In genomic region chr3:74693216-74693615, GRCh38 we compare ENCODE assay signal across 23 cellular contexts.
"Had no signal": no experiment of that assay in that cellular context is flagged by ENCODE, and none has a peak within 500 bp of the region (broad histone marks: within the 10 kb centered on the region; RNA-seq: fewer than 3 reads in every experiment).

No MANE protein-coding gene starts in this region.

- DNase-seq: effector CD8-positive, alpha-beta T cell; endodermal cell; foreskin melanocyte; glutamatergic neuron; heart right ventricle; hippocampal formation; left cardiac atrium; left lung; mesenchymal stem cell; mucosa of descending colon; naive thymus-derived CD4-positive, alpha-beta T cell; spleen; stimulated activated naive B cell treated with anti-CD40 and anti-IgM and Interleukin-4, amounts not matched to agents 10 μg/mL and 1 μg/mL and 100 μg/mL, for 72 hours; transverse colon; upper lobe of right lung; uterus had no signal

- H3K9me3 ChIP-seq: heart right ventricle, left lung, mucosa of descending colon, right atrium auricular region, transverse colon, upper lobe of right lung, uterus had no signal

- H3K27ac ChIP-seq: epithelial cell of prostate, left lung, neural progenitor cell, parathyroid adenoma, skin epidermis, spleen, transverse colon, upper lobe of right lung, uterus had no signal

- ATAC-seq: esophagus mucosa; left lung; mucosa of descending colon; naive thymus-derived CD4-positive, alpha-beta T cell; sciatic nerve; stimulated activated naive B cell treated with anti-CD40 and anti-IgM and Interleukin-4, amounts not matched to agents 10 μg/mL and 1 μg/mL and 100 μg/mL, for 72 hours; upper lobe of right lung had no signal

- H3K4me3 ChIP-seq: heart right ventricle, left lung, mucosa of descending colon, neural progenitor cell, right atrium auricular region, skin epidermis, spleen, transverse colon, upper lobe of right lung, uterus had no signal

- H3K36me3 ChIP-seq: heart right ventricle, left lung, neural progenitor cell, right atrium auricular region, spleen, transverse colon, upper lobe of right lung, uterus had no signal

- H3K27me3 ChIP-seq: heart right ventricle, left lung, neural progenitor cell, right atrium auricular region, spleen, transverse colon, upper lobe of right lung, uterus had no signal

- H3K79me2 ChIP-seq: parathyroid adenoma had no signal

- H3K9ac ChIP-seq: neural progenitor cell, parathyroid adenoma had no signal

- H3K4me1 ChIP-seq: left lung, neural progenitor cell, parathyroid adenoma, spleen, transverse colon, upper lobe of right lung, uterus had no signal

- H2AFZ ChIP-seq: neural progenitor cell, parathyroid adenoma had no signal

- H3K4me2 ChIP-seq: neural progenitor cell had no signal
